17 cellular contexts compared by ENCODE assay signal in the genomic region with DNA sequence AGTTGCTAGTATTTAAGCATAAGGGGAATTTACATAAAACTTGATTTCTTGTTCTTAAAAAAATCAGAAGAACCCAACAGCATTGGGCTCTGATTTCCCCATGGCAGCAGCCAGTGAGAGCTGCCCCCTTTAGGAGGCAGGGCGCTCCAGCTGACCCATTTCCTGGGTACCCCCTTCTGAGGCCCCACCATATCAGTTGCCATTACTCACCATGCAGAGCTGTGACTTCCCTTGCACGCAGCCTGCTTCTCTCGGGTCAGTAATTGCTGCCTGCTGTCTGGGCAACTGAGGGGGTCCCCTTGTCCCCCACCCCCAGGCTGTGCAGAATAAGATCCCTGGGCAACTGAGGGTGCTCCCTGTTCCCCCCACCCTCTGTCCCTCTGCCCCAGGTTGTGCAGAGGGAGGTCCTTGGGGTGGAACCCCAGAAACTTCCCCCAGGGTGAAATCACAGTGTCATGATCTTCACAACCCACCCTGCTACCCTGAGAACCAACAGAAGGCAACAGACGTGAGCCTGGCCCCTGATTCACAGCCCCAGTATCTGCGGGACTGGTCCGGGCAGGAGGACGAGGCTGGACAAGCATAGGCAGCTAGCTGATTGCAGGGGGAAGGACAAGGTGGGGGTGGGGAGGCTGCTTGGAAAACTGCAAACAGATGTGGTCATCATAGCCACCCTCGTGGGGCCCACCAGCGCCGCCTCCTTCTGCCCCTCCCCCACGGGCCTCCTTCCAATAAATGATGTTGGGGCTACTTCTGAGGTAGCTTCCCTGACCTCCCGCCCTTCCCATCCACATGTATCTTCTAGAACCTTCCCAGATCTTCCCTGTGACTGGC. TPM values are rescaled to one million over a fixed set of nuclear protein-coding genes. Genes with fewer than 3 reads are reported as not detected.
DNase-seq lines count a peak whose midpoint lies in the region; ATAC-seq and TF ChIP-seq lines count a peak whose summit lies in the region.
"Had no signal": no experiment of that assay in that cellular context is flagged by ENCODE, and none has a peak within 500 bp of the region (broad histone marks: within the 10 kb centered on the region; RNA-seq: fewer than 3 reads in every experiment).

No MANE protein-coding gene starts in this region.

- H3K27me3 Mint-ChIP-seq in WTC11 (ENCODE audit: low read depth), result peaks cover 7% of the 10 kb centered on the region
- H3K27me3 Mint-ChIP-seq in osteocyte (ENCODE audit: unreplicated experiment), result peaks cover 2% of the 10 kb centered on the region

- H3K9me3 Mint-ChIP-seq in WTC11 (no peaks in the 10 kb centered on the region), osteocyte (ENCODE audit: unreplicated experiment) (no peaks in the 10 kb centered on the region)
- H3K9me3 Mint-ChIP-seq: activated T-cell treated with anti-CD3 and anti-CD28 coated beads, Interleukin-2, amount 50 U/mL, for 72 hours; effector memory CD8-positive, alpha-beta T cell had no signal

- POLR2A ChIA-PET in WTC11 (lab: Charles Lee), result no interaction called here

- no peak overlapping the region for H3K4me3 ChIP-seq in foreskin fibroblast (ENCODE audit: low read depth in 1 of 2, low read length in 2 of 2)

- H3K36me3 Mint-ChIP-seq in WTC11 (no peaks in the 10 kb centered on the region), osteocyte (ENCODE audit: unreplicated experiment) (no peaks in the 10 kb centered on the region)
- H3K36me3 Mint-ChIP-seq: CD14-positive monocyte had no signal

- H3K27ac Mint-ChIP-seq in WTC11 (no peak overlapping the region), osteocyte (ENCODE audit: unreplicated experiment) (no peak overlapping the region)
- H3K27ac Mint-ChIP-seq: activated T-cell treated with anti-CD3 and anti-CD28 coated beads, Interleukin-2, amount 50 U/mL, for 72 hours; CD14-positive monocyte; effector memory CD8-positive, alpha-beta T cell had no signal

- CTCF ChIA-PET in WTC11 (lab: Charles Lee), result interaction anchor here (0.6 to 0.9 kb wide), 3 partner anchors 14 to 50 kb away, joined by 3 read pairs; no protein-coding TSS in a partner anchor

- no peak overlapping the region for H3K4me3 Mint-ChIP-seq in WTC11
- H3K4me3 Mint-ChIP-seq in osteocyte (ENCODE audit: unreplicated experiment), result no peak overlapping the region
- H3K4me3 Mint-ChIP-seq: activated T-cell treated with anti-CD3 and anti-CD28 coated beads, Interleukin-2, amount 50 U/mL, for 72 hours; CD14-positive monocyte; effector memory CD8-positive, alpha-beta T cell had no signal

- ATAC-seq in GM18868 (IDR thresholded peaks at IDR 0.05; ENCODE audit: unreplicated experiment), result peak; percentile 80
- peak; percentile 20; the same call in 1 of the 2 replicates for ATAC-seq in WTC11
- no peak for ATAC-seq in GM19324 (IDR thresholded peaks at IDR 0.05; ENCODE audit: low FRiP score, unreplicated experiment)
- no peak for ATAC-seq in HG02610 (IDR thresholded peaks at IDR 0.05; ENCODE audit: unreplicated experiment)
- ATAC-seq: activated T-cell treated with anti-CD3 and anti-CD28 coated beads, Interleukin-2, amount 50 U/mL, for 72 hours; effector memory CD8-positive, alpha-beta T cell had no signal

- DNase-seq in WTC11 (ENCODE audit: low spot score), result no peak
- peak; percentile 72 to 88 for DNase-seq in foreskin fibroblast
- DNase-seq in retina, result peak; percentile 51
- DNase-seq in activated CD4-positive, alpha-beta T cell treated with anti-CD3 and anti-CD28 coated beads, Interleukin-2, amount 50 U/mL, for 48 hours, result no peak
- no peak for DNase-seq in osteocyte (ENCODE audit: extremely low spot score, unreplicated experiment)
- DNase-seq: activated CD4-positive, alpha-beta T cell treated with anti-CD3 and anti-CD28 coated beads for 1 hour; activated T-cell treated with anti-CD3 and anti-CD28 coated beads, Interleukin-2, amount 50 U/mL, for 72 hours; amygdala; effector memory CD8-positive, alpha-beta T cell; NCI-H2081 treated with DMSO at 0.1 percent for 48 hours; stimulated activated CD4-positive, alpha-beta T cell treated with anti-CD3 and anti-CD28 coated beads, Interleukin-4, amount 100 ng/mL, for 1 hour; stimulated activated naive CD4-positive, alpha-beta T cell; SW 1271 had no signal

- no peak for TF ChIP-seq CTCF in WTC11 (IDR thresholded peaks at IDR 0.05)
- no peak for TF ChIP-seq CTCF in foreskin fibroblast (IDR thresholded peaks at IDR 0.05; ENCODE audit: low read depth, low read length)
- no peak for TF ChIP-seq CTCF in osteocyte (IDR thresholded peaks at IDR 0.05)

- H3K4me1 Mint-ChIP-seq in WTC11 (peaks cover 32% of the 10 kb centered on the region), osteocyte (ENCODE audit: unreplicated experiment) (peaks cover 45% of the 10 kb centered on the region)

TF ChIP-seq in WTC11, 78 proteins besides CTCF, POLR2A, EP300 and RAD21:
- no peak for TF ChIP-seq RORB (CRISPR knock-in tag; IDR thresholded peaks at IDR 0.05)
- TF ChIP-seq OVOL2 (CRISPR knock-in tag; IDR thresholded peaks at IDR 0.05; ENCODE audit: borderline replicate concordance), result no peak
- no peak for TF ChIP-seq EMX1 (CRISPR knock-in tag; IDR thresholded peaks at IDR 0.05)
- no peak for TF ChIP-seq ESRRA (CRISPR knock-in tag; IDR thresholded peaks at IDR 0.05; ENCODE audit: borderline replicate concordance)
- TF ChIP-seq CDX4 (CRISPR knock-in tag; IDR thresholded peaks at IDR 0.05; ENCODE audit: borderline replicate concordance), result no peak

RNA-seq across cellular contexts. Expression of gene CDC42EP4, which starts 12.0 kb away (rescaled TPM):
- total RNA-seq in WTC11 (2021) (17.0 to 18.8 TPM (median 18.4 TPM) in 3 replicates), osteocyte (32.0 and 32.7 TPM in 2 replicates)

Comparison
In these comparisons a context has a peak if more than half of its experiments do, and no peak if none do; other contexts are left out.
1. ATAC-seq: peak in GM18868 (single experiment) and WTC11 (single experiment); none in GM19324 (single experiment) and HG02610 (single experiment).
2. DNase-seq: peak in foreskin fibroblast (2 of 2) and retina (single experiment); none in WTC11 (single experiment), activated CD4-positive, alpha-beta T cell treated with anti-CD3 and anti-CD28 coated beads, Interleukin-2, amount 50 U/mL, for 48 hours (0 of 2) and osteocyte (single experiment).